ENCODE assay signal across 8 cellular contexts in the genomic region with DNA sequence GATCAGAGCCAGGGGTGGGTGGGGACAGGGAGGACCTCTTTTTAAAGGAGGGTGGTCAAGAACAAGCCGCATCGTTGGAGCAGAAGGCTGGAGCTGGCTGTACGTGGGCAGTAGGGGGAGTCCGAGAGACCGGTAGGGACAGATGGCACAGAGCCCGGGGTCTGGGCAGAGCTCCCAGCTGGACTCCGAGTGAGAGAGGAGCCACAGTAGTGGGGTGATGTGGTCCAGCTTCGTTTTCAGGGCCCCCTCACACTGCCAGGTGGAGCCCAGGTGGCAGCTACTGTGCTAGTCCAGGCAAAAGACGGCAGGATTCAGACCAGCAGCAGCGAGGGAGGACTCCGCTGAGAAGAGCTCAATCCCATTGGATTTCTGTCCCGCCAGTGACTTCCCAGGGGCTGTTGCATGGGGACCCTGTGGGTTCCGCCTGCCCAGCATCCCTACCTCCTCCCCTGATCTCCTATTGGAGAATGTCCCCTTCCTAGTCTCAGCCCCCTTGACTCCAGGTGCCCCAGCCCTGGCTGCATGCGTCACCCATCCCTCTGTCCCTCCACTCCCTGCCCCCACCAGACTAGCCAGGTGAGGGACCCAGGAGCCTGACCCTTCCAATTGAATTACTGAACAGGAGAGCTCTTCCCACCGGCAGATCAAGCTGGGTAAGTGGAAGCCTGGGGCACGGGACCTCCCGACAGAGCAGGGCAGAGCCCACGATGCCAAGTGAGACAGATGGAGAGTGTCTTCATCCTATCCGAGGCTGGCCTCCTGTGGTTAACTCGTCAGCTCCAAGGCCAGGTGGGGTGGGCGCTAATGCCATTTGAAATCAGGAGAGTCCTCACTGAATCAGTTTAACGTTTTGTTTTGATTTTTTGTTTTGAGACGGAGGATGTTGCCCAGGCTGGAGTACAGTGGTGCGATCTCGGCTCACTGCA. TPM values are rescaled to one million over a fixed set of nuclear protein-coding genes. Genes with fewer than 3 reads are reported as not detected.
DNase-seq lines count a peak whose midpoint lies in the region; ATAC-seq and TF ChIP-seq lines count a peak whose summit lies in the region.

No MANE protein-coding gene starts in this region.

- peak overlapping the region; percentile 94; the same call in 1 of the 2 replicates for H3K4me2 ChIP-seq in KMS-11

- no peaks in the 10 kb centered on the region for H3K27me3 Mint-ChIP-seq in activated T-helper 17 cell treated with anti-CD3 and anti-CD28 coated beads, Interleukin-2, amount 50 U/mL, for 72 hours

- peak overlapping the region; percentile 83 for H3K27ac Mint-ChIP-seq in activated T-helper 17 cell treated with anti-CD3 and anti-CD28 coated beads, Interleukin-2, amount 50 U/mL, for 72 hours
- peak overlapping the region; percentile 93 for H3K27ac Mint-ChIP-seq in stimulated activated effector memory CD8-positive, alpha-beta T cell treated with anti-CD3 and anti-CD28 coated beads, Interleukin-12 subunit alpha, Interleukin-12 subunit beta, amount 100 ng/mL, for 72 hours

- no peak for ATAC-seq in activated T-helper 17 cell treated with anti-CD3 and anti-CD28 coated beads, Interleukin-2, amount 50 U/mL, for 72 hours (replicated peaks)
- ATAC-seq in stimulated activated effector memory CD8-positive, alpha-beta T cell treated with anti-CD3 and anti-CD28 coated beads, Interleukin-12 subunit alpha, Interleukin-12 subunit beta, amount 100 ng/mL, for 72 hours, result no peak
- ATAC-seq in HG02798 (IDR thresholded peaks at IDR 0.05; ENCODE audit: poor library complexity, unreplicated experiment), result no peak

- H2AFZ ChIP-seq in KMS-11 (ENCODE audit: low read depth), result no peak overlapping the region

- no peaks in the 10 kb centered on the region for H3K27me3 ChIP-seq in KMS-11 (ENCODE audit: insufficient read depth, low read depth)

- peaks cover 38% of the 10 kb centered on the region for H3K36me3 Mint-ChIP-seq in activated T-helper 17 cell treated with anti-CD3 and anti-CD28 coated beads, Interleukin-2, amount 50 U/mL, for 72 hours (ENCODE audit: low read depth)
- peaks cover 32% of the 10 kb centered on the region for H3K36me3 Mint-ChIP-seq in stimulated activated effector memory CD8-positive, alpha-beta T cell treated with anti-CD3 and anti-CD28 coated beads, Interleukin-12 subunit alpha, Interleukin-12 subunit beta, amount 100 ng/mL, for 72 hours

- peaks cover 12% of the 10 kb centered on the region for H3K4me1 ChIP-seq in KMS-11 (ENCODE audit: low read depth, poor library complexity, severe bottlenecking)

- intact Hi-C loops in cardiac septum (cut with DNase I), result no loop called here

- H3K4me1 Mint-ChIP-seq in activated T-helper 17 cell treated with anti-CD3 and anti-CD28 coated beads, Interleukin-2, amount 50 U/mL, for 72 hours, result peaks cover 4% of the 10 kb centered on the region
- H3K4me1 Mint-ChIP-seq in stimulated activated effector memory CD8-positive, alpha-beta T cell treated with anti-CD3 and anti-CD28 coated beads, Interleukin-12 subunit alpha, Interleukin-12 subunit beta, amount 100 ng/mL, for 72 hours, result peaks cover 39% of the 10 kb centered on the region

- H3K36me3 ChIP-seq in KMS-11 (ENCODE audit: insufficient read depth), result no peaks in the 10 kb centered on the region

- TF ChIP-seq CTCF in KMS-11 (conservative IDR thresholded peaks at IDR 0.05; ENCODE audit: low read depth, low read length), result no peak

- no peaks in the 10 kb centered on the region for H3K9me3 Mint-ChIP-seq in activated T-helper 17 cell treated with anti-CD3 and anti-CD28 coated beads, Interleukin-2, amount 50 U/mL, for 72 hours
- no peaks in the 10 kb centered on the region for H3K9me3 Mint-ChIP-seq in stimulated activated effector memory CD8-positive, alpha-beta T cell treated with anti-CD3 and anti-CD28 coated beads, Interleukin-12 subunit alpha, Interleukin-12 subunit beta, amount 100 ng/mL, for 72 hours

- H3K79me2 ChIP-seq in KMS-11 (ENCODE audit: insufficient read depth, low read depth), result peaks cover 43% of the 10 kb centered on the region

- peak; percentile 18 for DNase-seq in DMS79 (lab: John Stamatoyannopoulos, UW)
- peak; percentile 88 for DNase-seq in cardiac septum (ENCODE audit: low spot score)
- no peak for DNase-seq in stimulated activated effector memory CD8-positive, alpha-beta T cell treated with anti-CD3 and anti-CD28 coated beads, Interleukin-12 subunit alpha, Interleukin-12 subunit beta, amount 100 ng/mL, for 72 hours (ENCODE audit: low spot score in 2 of 2)
- DNase-seq in NCI-H1048 (lab: John Stamatoyannopoulos, UW), result no peak
- DNase-seq in SW 1271 (lab: John Stamatoyannopoulos, UW), result no peak

- H3K4me3 Mint-ChIP-seq in activated T-helper 17 cell treated with anti-CD3 and anti-CD28 coated beads, Interleukin-2, amount 50 U/mL, for 72 hours, result peak overlapping the region; percentile 88
- peak overlapping the region; percentile 90 for H3K4me3 Mint-ChIP-seq in stimulated activated effector memory CD8-positive, alpha-beta T cell treated with anti-CD3 and anti-CD28 coated beads, Interleukin-12 subunit alpha, Interleukin-12 subunit beta, amount 100 ng/mL, for 72 hours

- no peaks in the 10 kb centered on the region for H4K20me1 ChIP-seq in KMS-11 (ENCODE audit: insufficient read depth)

- H3K4me3 ChIP-seq in KMS-11 (IDR thresholded peaks at IDR 0.05; ENCODE audit: insufficient read depth, low read depth, low read length), result no peak overlapping the region

- no peak overlapping the region for H3K27ac ChIP-seq in KMS-11

- no peak overlapping the region for H3K9ac ChIP-seq in KMS-11

RNA-seq across cellular contexts. Expression of a gene that starts 2.9 kb away (rescaled TPM):
- 100 to 1,000 TPM; 105 to 147 TPM for total RNA-seq in activated T-helper 17 cell treated with anti-CD3 and anti-CD28 coated beads, Interleukin-2, amount 50 U/mL, for 72 hours
- total RNA-seq in cardiac septum, result 22.9 TPM

RNA-seq across cellular contexts. Expression of a gene that starts 11.6 kb away (rescaled TPM):
- total RNA-seq in activated T-helper 17 cell treated with anti-CD3 and anti-CD28 coated beads, Interleukin-2, amount 50 U/mL, for 72 hours, result 100 to 1,000 TPM in 1 of 2 donors, 10 to 100 TPM in 1; 74.7 to 146 TPM
- total RNA-seq in cardiac septum, result 87.2 TPM

RNA-seq across cellular contexts. Expression of a gene that starts 18.7 kb away (rescaled TPM):
- under 1 TPM in 1 of 2 donors, not detected in 1; 0.32 TPM for total RNA-seq in activated T-helper 17 cell treated with anti-CD3 and anti-CD28 coated beads, Interleukin-2, amount 50 U/mL, for 72 hours
- 3.3 TPM for total RNA-seq in cardiac septum

RNA-seq across cellular contexts. Expression of a gene that starts 21.2 kb away (rescaled TPM):
- 1 to 10 TPM; 4.7 to 4.9 TPM for total RNA-seq in activated T-helper 17 cell treated with anti-CD3 and anti-CD28 coated beads, Interleukin-2, amount 50 U/mL, for 72 hours
- total RNA-seq in cardiac septum, result 8.6 TPM

RNA-seq across cellular contexts. Expression of a gene that starts 37.2 kb away (rescaled TPM):
- 1 to 10 TPM; 2.3 to 2.4 TPM for total RNA-seq in activated T-helper 17 cell treated with anti-CD3 and anti-CD28 coated beads, Interleukin-2, amount 50 U/mL, for 72 hours
- 1.5 TPM for total RNA-seq in cardiac septum

Comparison
In these comparisons a context has a peak if more than half of its experiments do, and no peak if none do; other contexts are left out.
1. DNase-seq: peak in DMS79 (single experiment) and cardiac septum (single experiment); none in stimulated activated effector memory CD8-positive, alpha-beta T cell treated with anti-CD3 and anti-CD28 coated beads, Interleukin-12 subunit alpha, Interleukin-12 subunit beta, amount 100 ng/mL, for 72 hours (0 of 2), NCI-H1048 (single experiment) and SW 1271 (0 of 2).